ENCODE assay signal across 33 cellular contexts in genomic region chr5:83729389-83729788, GRCh38. TPM values are rescaled to one million over a fixed set of nuclear protein-coding genes. Genes with fewer than 3 reads are reported as not detected.
"Had no signal": no experiment of that assay in that cellular context is flagged by ENCODE, and none has a peak within 500 bp of the region (broad histone marks: within the 10 kb centered on the region; RNA-seq: fewer than 3 reads in every experiment).

No MANE protein-coding gene starts in this region.

- H3K4me1 ChIP-seq: parathyroid adenoma, psoas muscle, right lobe of liver, sigmoid colon, spleen, stomach, thyroid gland, tibial nerve, upper lobe of left lung had no signal

- H2AFZ ChIP-seq: parathyroid adenoma had no signal

- H3K4me3 Mint-ChIP-seq: naive thymus-derived CD8-positive, alpha-beta T cell; natural killer cell treated with Interleukin-12 subunit alpha and Interleukin-12 subunit beta and Interleukin-15 and Interleukin-18, amount 100 ng/mL, for 72 hours; nephron progenitor cell; neural crest cell; stimulated activated memory B cell treated with anti-CD40 and anti-IgM and Interleukin-4, amounts not matched to agents 10 μg/mL and 1 μg/mL and 100 μg/mL, for 72 hours; stimulated activated naive CD8-positive, alpha-beta T cell treated with anti-CD3 and anti-CD28 coated beads, Interleukin-15, Interleukin-2, amounts not matched to agents 100 ng/mL and 50 ng/mL, for 24 hours had no signal

- H3K9ac ChIP-seq: parathyroid adenoma had no signal

- DNase-seq: naive thymus-derived CD8-positive, alpha-beta T cell; nephron progenitor cell; nucleus accumbens; ovary; posterior cingulate gyrus; psoas muscle; right cardiac atrium; right lobe of liver; sigmoid colon; spleen; stimulated activated CD4-positive, alpha-beta T cell treated with anti-CD3 and anti-CD28 coated beads, Interleukin-12 subunit alpha, Interleukin-12 subunit beta, amount 100 ng/mL, for 4 hours; stimulated activated CD4-positive, alpha-beta T cell treated with anti-CD3 and anti-CD28 coated beads, Interleukin-1b, Interleukin-23, amount 100 ng/mL, for 48 hours; stimulated activated CD4-positive, alpha-beta T cell treated with anti-CD3 and anti-CD28 coated beads, Interleukin-4, amount 100 ng/mL, for 1 hour; stimulated activated CD4-positive, alpha-beta T cell treated with anti-CD3 and anti-CD28 coated beads, Interleukin-4, amount 100 ng/mL, for 4 hours; stimulated activated CD8-positive, alpha-beta memory T cell treated with anti-CD3 and anti-CD28 coated beads, Interleukin-4, amount 100 ng/mL, for 48 hours; stimulated activated naive CD4-positive, alpha-beta T cell; stomach; thyroid gland; trophoblast cell; upper lobe of left lung had no signal

- H3K27ac Mint-ChIP-seq: naive thymus-derived CD8-positive, alpha-beta T cell; natural killer cell treated with Interleukin-12 subunit alpha and Interleukin-12 subunit beta and Interleukin-15 and Interleukin-18, amount 100 ng/mL, for 72 hours; nephron progenitor cell; progenitor cell of endocrine pancreas; stimulated activated memory B cell treated with anti-CD40 and anti-IgM and Interleukin-4, amounts not matched to agents 10 μg/mL and 1 μg/mL and 100 μg/mL, for 72 hours; stimulated activated naive CD8-positive, alpha-beta T cell treated with anti-CD3 and anti-CD28 coated beads, Interleukin-15, Interleukin-2, amounts not matched to agents 100 ng/mL and 50 ng/mL, for 24 hours had no signal

- H3K4me1 Mint-ChIP-seq: stimulated activated memory B cell treated with anti-CD40 and anti-IgM and Interleukin-4, amounts not matched to agents 10 μg/mL and 1 μg/mL and 100 μg/mL, for 72 hours had no signal

- H3K79me2 ChIP-seq: parathyroid adenoma had no signal

- H3K4me3 ChIP-seq: ovary, psoas muscle, right lobe of liver, sigmoid colon, smooth muscle cell, spleen, stomach, thoracic aorta, thyroid gland, tibial nerve, upper lobe of left lung had no signal

- H3K27me3 Mint-ChIP-seq: progenitor cell of endocrine pancreas; stimulated activated memory B cell treated with anti-CD40 and anti-IgM and Interleukin-4, amounts not matched to agents 10 μg/mL and 1 μg/mL and 100 μg/mL, for 72 hours had no signal

- H3K36me3 ChIP-seq: neutrophil, ovary, right lobe of liver, sigmoid colon, spleen, stomach, thoracic aorta, thyroid gland, tibial nerve, upper lobe of left lung had no signal

- ATAC-seq: naive thymus-derived CD8-positive, alpha-beta T cell; natural killer cell treated with Interleukin-12 subunit alpha and Interleukin-12 subunit beta and Interleukin-15 and Interleukin-18, amount 100 ng/mL, for 72 hours; psoas muscle; right cardiac atrium; right lobe of liver; stimulated activated memory B cell treated with anti-CD40 and anti-IgM and Interleukin-4, amounts not matched to agents 10 μg/mL and 1 μg/mL and 100 μg/mL, for 72 hours had no signal

- H3K27me3 ChIP-seq: ovary, right lobe of liver, stomach, thyroid gland, tibial nerve, upper lobe of left lung had no signal

- H3K36me3 Mint-ChIP-seq: natural killer cell treated with Interleukin-12 subunit alpha and Interleukin-12 subunit beta and Interleukin-15 and Interleukin-18, amount 100 ng/mL, for 72 hours; stimulated activated memory B cell treated with anti-CD40 and anti-IgM and Interleukin-4, amounts not matched to agents 10 μg/mL and 1 μg/mL and 100 μg/mL, for 72 hours had no signal

- H3K27ac ChIP-seq: neutrophil, ovary, parathyroid adenoma, psoas muscle, right lobe of liver, sigmoid colon, spleen, stomach, thoracic aorta, thyroid gland, tibial nerve, upper lobe of left lung had no signal

- H3K9me3 ChIP-seq: neutrophil, ovary, psoas muscle, right lobe of liver, sigmoid colon, spleen, stomach, thoracic aorta, thyroid gland, tibial nerve, upper lobe of left lung had no signal

- H3K4me2 ChIP-seq: smooth muscle cell had no signal

RNA-seq across cellular contexts. Expression of gene HAPLN1, which starts 8.7 kb away (rescaled TPM):
- total RNA-seq: naive thymus-derived CD8-positive, alpha-beta T cell; natural killer cell treated with Interleukin-12 subunit alpha and Interleukin-12 subunit beta and Interleukin-15 and Interleukin-18, amount 100 ng/mL, for 72 hours; omental fat pad; ovary; psoas muscle; renal cortical epithelial cell; spleen; subcutaneous adipose tissue; thyroid gland; tibial nerve had no signal
- polyA plus RNA-seq: naive thymus-derived CD8-positive, alpha-beta T cell; psoas muscle; spleen had no signal
